16 cellular contexts compared by ENCODE assay signal in genomic region chr11:86660011-86660595, GRCh38. TPM values are rescaled to one million over a fixed set of nuclear protein-coding genes. Genes with fewer than 3 reads are reported as not detected.
DNase-seq lines count a peak whose midpoint lies in the region; ATAC-seq, FAIRE-seq and TF ChIP-seq lines count a peak whose summit lies in the region.
"Had no signal": no experiment of that assay in that cellular context is flagged by ENCODE, and none has a peak within 500 bp of the region (broad histone marks: within the 10 kb centered on the region; RNA-seq: fewer than 3 reads in every experiment).

No MANE protein-coding gene starts in this region.

- in situ Hi-C loops in brain microvascular endothelial cell (cut with HindIII; ENCODE audit: low pct_ligation_motif_present, low sequenced_read_pairs): no loop called here

- H3K27ac Mint-ChIP-seq in progenitor cell of endocrine pancreas: no peak overlapping the region
- H3K27ac Mint-ChIP-seq: activated CD4-positive, alpha-beta memory T cell treated with anti-CD3 and anti-CD28 coated beads for 36 hours; CD4-positive, alpha-beta T cell; T-helper 2 cell treated with Interferon-gamma antibody and Interleukin-4, amounts not matched to agents 5 μg/mL and 100 μg/mL, for 36 hours had no signal

- no peaks in the 10 kb centered on the region for H3K4me1 Mint-ChIP-seq in progenitor cell of endocrine pancreas (ENCODE audit: low read depth)

- no peak for ATAC-seq in GM21423 (IDR thresholded peaks at IDR 0.05; ENCODE audit: unreplicated experiment)
- no peak for ATAC-seq in HG03520 (IDR thresholded peaks at IDR 0.05; ENCODE audit: unreplicated experiment)
- no peak for ATAC-seq in HG02678 (IDR thresholded peaks at IDR 0.05; ENCODE audit: unreplicated experiment)

- peaks cover 3% of the 10 kb centered on the region for H3K9me3 Mint-ChIP-seq in progenitor cell of endocrine pancreas (ENCODE audit: low read depth)
- H3K9me3 Mint-ChIP-seq: activated CD4-positive, alpha-beta memory T cell treated with anti-CD3 and anti-CD28 coated beads for 36 hours; T-helper 2 cell treated with Interferon-gamma antibody and Interleukin-4, amounts not matched to agents 5 μg/mL and 100 μg/mL, for 36 hours had no signal

- no peak overlapping the region for H3K4me3 ChIP-seq in brain microvascular endothelial cell (ENCODE audit: low read depth, low read length)
- H3K4me3 ChIP-seq: esophagus squamous epithelium, right lobe of liver had no signal

- H3K4me3 Mint-ChIP-seq in progenitor cell of endocrine pancreas (ENCODE audit: low read depth): no peak overlapping the region
- H3K4me3 Mint-ChIP-seq: activated CD4-positive, alpha-beta memory T cell treated with anti-CD3 and anti-CD28 coated beads for 36 hours; CD4-positive, alpha-beta T cell; T-helper 2 cell treated with Interferon-gamma antibody and Interleukin-4, amounts not matched to agents 5 μg/mL and 100 μg/mL, for 36 hours had no signal

- no peaks in the 10 kb centered on the region for H3K27me3 ChIP-seq in brain microvascular endothelial cell (replicated peaks)
- H3K27me3 ChIP-seq: right lobe of liver had no signal

- H3K27ac ChIP-seq in brain microvascular endothelial cell: no peak overlapping the region
- H3K27ac ChIP-seq: esophagus squamous epithelium, right lobe of liver had no signal

- no peak for DNase-seq in D721Med (ENCODE audit: insufficient read length, low spot score)
- peak; percentile 47 for DNase-seq in MV-4-11 (lab: John Stamatoyannopoulos, UW)
- peak; percentile 61 for DNase-seq in brain microvascular endothelial cell
- DNase-seq in iris pigment epithelial cell (ENCODE audit: low read depth): peak; percentile 77
- no peak for DNase-seq in progenitor cell of endocrine pancreas (ENCODE audit: low spot score, unreplicated experiment)
- DNase-seq: activated CD4-positive, alpha-beta memory T cell treated with anti-CD3 and anti-CD28 coated beads for 36 hours; activated effector memory CD4-positive, alpha-beta T cell treated with anti-CD3 and anti-CD28 coated beads, Interleukin-2, amount 50 U/mL, for 16 hours; CD4-positive, alpha-beta T cell; esophagus squamous epithelium; right lobe of liver had no signal

- H3K36me3 ChIP-seq in brain microvascular endothelial cell (replicated peaks): no peaks in the 10 kb centered on the region
- H3K36me3 ChIP-seq: esophagus squamous epithelium, right lobe of liver had no signal

- no peak for TF ChIP-seq CTCF in D721Med (IDR thresholded peaks at IDR 0.05; ENCODE audit: insufficient read depth, missing control alignments)
- TF ChIP-seq CTCF in brain microvascular endothelial cell (IDR thresholded peaks at IDR 0.05; ENCODE audit: low read depth, low read length, missing control alignments): no peak
- no peak for TF ChIP-seq CTCF in progenitor cell of endocrine pancreas (IDR thresholded peaks at IDR 0.05; ENCODE audit: unreplicated experiment)

- no peaks in the 10 kb centered on the region for H3K36me3 Mint-ChIP-seq in progenitor cell of endocrine pancreas (ENCODE audit: insufficient read depth)
- H3K36me3 Mint-ChIP-seq: activated CD4-positive, alpha-beta memory T cell treated with anti-CD3 and anti-CD28 coated beads for 36 hours had no signal

- peaks cover 43% of the 10 kb centered on the region for H3K27me3 Mint-ChIP-seq in progenitor cell of endocrine pancreas
- H3K27me3 Mint-ChIP-seq: CD4-positive, alpha-beta T cell had no signal

- FAIRE-seq in D721Med (lab: Jason Lieb, UNC): peak; percentile 75
- FAIRE-seq: islet of Langerhans, RCC 7860 had no signal

RNA-seq across cellular contexts. Expression of gene ME3, which starts 12.3 kb away (rescaled TPM):
- total RNA-seq in progenitor cell of endocrine pancreas: 6.3 and 8.6 TPM in 2 replicates

Comparison
In these comparisons a context has a peak if more than half of its experiments do, and no peak if none do; other contexts are left out.
1. DNase-seq: peak in MV-4-11 (single experiment), brain microvascular endothelial cell (single experiment) and iris pigment epithelial cell (single experiment); none in D721Med (single experiment) and progenitor cell of endocrine pancreas (single experiment).